Comparison of ENCODE assay signal across 18 cellular contexts in genomic region chr19:16537111-16537510, GRCh38. TPM values are rescaled to one million over a fixed set of nuclear protein-coding genes. Genes with fewer than 3 reads are reported as not detected.
DNase-seq lines count a peak whose midpoint lies in the region; ATAC-seq and TF ChIP-seq lines count a peak whose summit lies in the region.
"Had no signal": no experiment of that assay in that cellular context is flagged by ENCODE, and none has a peak within 500 bp of the region (broad histone marks: within the 10 kb centered on the region; RNA-seq: fewer than 3 reads in every experiment).

No MANE protein-coding gene starts in this region.

- no peak overlapping the region for H2BK5ac ChIP-seq in H9 (ENCODE audit: insufficient read length, low read length)

- no peaks in the 10 kb centered on the region for H4K20me1 ChIP-seq in H9 (ENCODE audit: control insufficient read depth, insufficient read depth, insufficient read length)

- H3K27ac ChIP-seq in H9 (ENCODE audit: insufficient read length, low read depth, low read length): no peak overlapping the region

- H3K79me1 ChIP-seq in H9 (ENCODE audit: insufficient read depth, low read depth, low read length, poor library complexity, severe bottlenecking): peaks cover 16% of the 10 kb centered on the region

- no peak for DNase-seq in activated naive CD8-positive, alpha-beta T cell treated with anti-CD3 and anti-CD28 coated beads, Interleukin-2, amount 10 ng/mL, durations not matched to agents 7 days and 5 days
- no peak for DNase-seq in activated naive CD8-positive, alpha-beta T cell treated with anti-CD3 and anti-CD28 coated beads, Interleukin-2, amount 50 U/mL, for 24 hours
- no peak for DNase-seq in H9
- no peak for DNase-seq in central memory CD8-positive, alpha-beta T cell (ENCODE audit: low spot score in 2 of 2)
- no peak for DNase-seq in progenitor cell of endocrine pancreas (ENCODE audit: low spot score, unreplicated experiment)
- no peak for DNase-seq in activated CD4-positive, alpha-beta T cell treated with anti-CD3 and anti-CD28 coated beads for 4 hours
- DNase-seq: BE2C, Kasumi-1, MG63, NCI-H1048, NCI-H1417 treated with DMSO at 0.1 percent for 48 hours, NCI-H187, NCI-H446 treated with DMSO at 0.1 percent for 48 hours, NCI-H526 treated with DMSO at 0.1 percent for 48 hours, OCI-M1 had no signal

- H3K23ac ChIP-seq in H9 (ENCODE audit: insufficient read length, low read depth, low read length): no peak overlapping the region

- H3K14ac ChIP-seq in H9 (ENCODE audit: insufficient read depth, low read length): no peak overlapping the region

- peaks cover 44% of the 10 kb centered on the region for H3K36me3 Mint-ChIP-seq in activated naive CD8-positive, alpha-beta T cell treated with anti-CD3 and anti-CD28 coated beads, Interleukin-2, amount 10 ng/mL, durations not matched to agents 7 days and 5 days
- peaks cover 71% of the 10 kb centered on the region for H3K36me3 Mint-ChIP-seq in activated naive CD8-positive, alpha-beta T cell treated with anti-CD3 and anti-CD28 coated beads, Interleukin-2, amount 50 U/mL, for 24 hours (ENCODE audit: low read depth)
- H3K36me3 Mint-ChIP-seq in H9 (ENCODE audit: insufficient read depth in 1 of 3, low read depth in 3 of 3) (peaks cover 55 to 92% (median 88%) of the 10 kb centered on the region in 3 experiments; a peak in 6 of 7 replicates), progenitor cell of endocrine pancreas (ENCODE audit: insufficient read depth) (peaks cover 16% of the 10 kb centered on the region)
- peaks cover 34% of the 10 kb centered on the region for H3K36me3 Mint-ChIP-seq in central memory CD8-positive, alpha-beta T cell (ENCODE audit: insufficient read depth)

- POLR2A ChIA-PET in activated naive CD8-positive, alpha-beta T cell treated with anti-CD3 and anti-CD28 coated beads, Interleukin-2, amount 10 ng/mL, durations not matched to agents 7 days and 5 days (lab: Charles Lee): interaction anchor here (1.2 kb wide), 1 partner anchor 135 kb away, joined by 3 read pairs; no protein-coding TSS in a partner anchor

- H3K27me3 ChIP-seq in H9 (ENCODE audit: insufficient read depth, low read length): no peaks in the 10 kb centered on the region
- H3K27me3 ChIP-seq: BE2C, MG63 had no signal

- H2BK120ac ChIP-seq in H9 (ENCODE audit: low read depth, low read length, poor library complexity, severe bottlenecking): no peak overlapping the region

- H3K4me2 ChIP-seq in H9 (ENCODE audit: insufficient read depth, insufficient read length, low read length): no peak overlapping the region

- no peak overlapping the region for H2AFZ ChIP-seq in H9 (ENCODE audit: low read length)

- H3K4ac ChIP-seq in H9 (ENCODE audit: low read depth, low read length): no peak overlapping the region

- H4K8ac ChIP-seq in H9 (replicated peaks; ENCODE audit: insufficient read length, low read depth, low read length): no peak overlapping the region

- no peak overlapping the region for H4K91ac ChIP-seq in H9 (ENCODE audit: insufficient read length, low read depth, low read length)

- H3K4me1 ChIP-seq in H9 (ENCODE audit: insufficient read depth, low read length): no peaks in the 10 kb centered on the region

- H3K4me1 Mint-ChIP-seq in activated naive CD8-positive, alpha-beta T cell treated with anti-CD3 and anti-CD28 coated beads, Interleukin-2, amount 10 ng/mL, durations not matched to agents 7 days and 5 days: peaks cover 23% of the 10 kb centered on the region
- peaks cover 40% of the 10 kb centered on the region for H3K4me1 Mint-ChIP-seq in activated naive CD8-positive, alpha-beta T cell treated with anti-CD3 and anti-CD28 coated beads, Interleukin-2, amount 50 U/mL, for 24 hours
- peaks cover 6 to 8% of the 10 kb centered on the region in 2 experiments for H3K4me1 Mint-ChIP-seq in H9
- H3K4me1 Mint-ChIP-seq in central memory CD8-positive, alpha-beta T cell: peaks cover 44% of the 10 kb centered on the region
- peaks cover 10% of the 10 kb centered on the region for H3K4me1 Mint-ChIP-seq in progenitor cell of endocrine pancreas (ENCODE audit: low read depth)

- no peak overlapping the region for H2AK5ac ChIP-seq in H9 (ENCODE audit: insufficient read length, low read length)

- TF ChIP-seq CTCF in H9 (conservative IDR thresholded peaks at IDR 0.05) (no peak), progenitor cell of endocrine pancreas (IDR thresholded peaks at IDR 0.05; ENCODE audit: unreplicated experiment) (no peak)

- H3K18ac ChIP-seq in H9 (ENCODE audit: insufficient read length, low read depth, low read length): no peak overlapping the region

- H3K56ac ChIP-seq in H9 (ENCODE audit: insufficient read length, low read depth, low read length): no peak overlapping the region

- no peaks in the 10 kb centered on the region for H3K9me3 ChIP-seq in H9 (ENCODE audit: control insufficient read depth, low read depth, low read length)
- H3K9me3 ChIP-seq: BE2C had no signal

- H3K9me3 Mint-ChIP-seq in activated naive CD8-positive, alpha-beta T cell treated with anti-CD3 and anti-CD28 coated beads, Interleukin-2, amount 10 ng/mL, durations not matched to agents 7 days and 5 days: no peaks in the 10 kb centered on the region
- no peaks in the 10 kb centered on the region for H3K9me3 Mint-ChIP-seq in activated naive CD8-positive, alpha-beta T cell treated with anti-CD3 and anti-CD28 coated beads, Interleukin-2, amount 50 U/mL, for 24 hours
- H3K9me3 Mint-ChIP-seq in H9: no peaks in the 10 kb centered on the region
- no peaks in the 10 kb centered on the region for H3K9me3 Mint-ChIP-seq in central memory CD8-positive, alpha-beta T cell
- H3K9me3 Mint-ChIP-seq in progenitor cell of endocrine pancreas (ENCODE audit: low read depth): no peaks in the 10 kb centered on the region

- no peaks in the 10 kb centered on the region for H3K27me3 Mint-ChIP-seq in activated naive CD8-positive, alpha-beta T cell treated with anti-CD3 and anti-CD28 coated beads, Interleukin-2, amount 10 ng/mL, durations not matched to agents 7 days and 5 days
- H3K27me3 Mint-ChIP-seq in activated naive CD8-positive, alpha-beta T cell treated with anti-CD3 and anti-CD28 coated beads, Interleukin-2, amount 50 U/mL, for 24 hours: no peaks in the 10 kb centered on the region
- H3K27me3 Mint-ChIP-seq in H9 (ENCODE audit: low read depth) (no peaks in the 10 kb centered on the region), progenitor cell of endocrine pancreas (no peaks in the 10 kb centered on the region)
- no peaks in the 10 kb centered on the region for H3K27me3 Mint-ChIP-seq in central memory CD8-positive, alpha-beta T cell

- H4K5ac ChIP-seq in H9 (ENCODE audit: insufficient read length, low read depth, low read length): no peak overlapping the region

- no CpG with 5 or more reads among the region's 13 CpGs for WGBS in H9 (ENCODE audit: extremely low coverage, insufficient read length, low lambda C conversion rate)

- peaks cover 40% of the 10 kb centered on the region; the same call in 1 of the 2 replicates for H3K79me2 ChIP-seq in H9 (ENCODE audit: insufficient read depth, low read length)

- peak overlapping the region; percentile 44 for H3K27ac Mint-ChIP-seq in activated naive CD8-positive, alpha-beta T cell treated with anti-CD3 and anti-CD28 coated beads, Interleukin-2, amount 10 ng/mL, durations not matched to agents 7 days and 5 days
- H3K27ac Mint-ChIP-seq in activated naive CD8-positive, alpha-beta T cell treated with anti-CD3 and anti-CD28 coated beads, Interleukin-2, amount 50 U/mL, for 24 hours: no peak overlapping the region
- H3K27ac Mint-ChIP-seq in H9: peak overlapping the region in 2 of 3 experiments; percentile 79 to 87; a peak in 4 of 7 replicates
- H3K27ac Mint-ChIP-seq in central memory CD8-positive, alpha-beta T cell (ENCODE audit: low read depth): peak overlapping the region; percentile 47
- H3K27ac Mint-ChIP-seq in progenitor cell of endocrine pancreas: peak overlapping the region; percentile 62

- H2BK12ac ChIP-seq in H9 (ENCODE audit: insufficient read length, low read depth, low read length): no peak overlapping the region

- H3K9ac ChIP-seq in H9 (ENCODE audit: extremely low read depth, insufficient read length, low read length): no peak overlapping the region

- H2BK20ac ChIP-seq in H9 (ENCODE audit: low read depth, low read length, poor library complexity, severe bottlenecking): no peak overlapping the region

- no peak overlapping the region for H3T11ph ChIP-seq in H9 (ENCODE audit: low read length)

- no peak for ATAC-seq in activated naive CD8-positive, alpha-beta T cell treated with anti-CD3 and anti-CD28 coated beads, Interleukin-2, amount 10 ng/mL, durations not matched to agents 7 days and 5 days (ENCODE audit: low read depth)
- ATAC-seq in activated naive CD8-positive, alpha-beta T cell treated with anti-CD3 and anti-CD28 coated beads, Interleukin-2, amount 50 U/mL, for 24 hours: no peak
- ATAC-seq in central memory CD8-positive, alpha-beta T cell (replicated peaks; ENCODE audit: extremely low read depth, poor library complexity, severe bottlenecking): no peak
- no peak for ATAC-seq in HG03520 (IDR thresholded peaks at IDR 0.05; ENCODE audit: unreplicated experiment)
- ATAC-seq: Right ventricle myocardium inferior had no signal

- peaks cover 7% of the 10 kb centered on the region for H3K23me2 ChIP-seq in H9 (ENCODE audit: insufficient read length, low read depth, low read length, poor library complexity, severe bottlenecking)

- H2BK15ac ChIP-seq in H9 (ENCODE audit: low read depth, low read length): no peak overlapping the region

- no peak overlapping the region for H3K4me3 Mint-ChIP-seq in activated naive CD8-positive, alpha-beta T cell treated with anti-CD3 and anti-CD28 coated beads, Interleukin-2, amount 10 ng/mL, durations not matched to agents 7 days and 5 days
- no peak overlapping the region for H3K4me3 Mint-ChIP-seq in activated naive CD8-positive, alpha-beta T cell treated with anti-CD3 and anti-CD28 coated beads, Interleukin-2, amount 50 U/mL, for 24 hours
- no peak overlapping the region for H3K4me3 Mint-ChIP-seq in H9
- H3K4me3 Mint-ChIP-seq in central memory CD8-positive, alpha-beta T cell: peak overlapping the region; percentile 1
- no peak overlapping the region for H3K4me3 Mint-ChIP-seq in progenitor cell of endocrine pancreas (ENCODE audit: low read depth)

RNA-seq across cellular contexts. Expression of gene CHERP, which starts 5.1 kb away (rescaled TPM):
- 10 to 100 TPM; 65.5 to 67.0 TPM for total RNA-seq in activated naive CD8-positive, alpha-beta T cell treated with anti-CD3 and anti-CD28 coated beads, Interleukin-2, amount 10 ng/mL, durations not matched to agents 7 days and 5 days
- total RNA-seq in H9 (2021) (92.2 and 101 TPM in 2 replicates), progenitor cell of endocrine pancreas (74.6 and 76.4 TPM in 2 replicates)

RNA-seq across cellular contexts. Expression of gene SLC35E1, which starts 35.1 kb away (rescaled TPM):
- 10 to 100 TPM; 43.4 to 44.5 TPM for total RNA-seq in activated naive CD8-positive, alpha-beta T cell treated with anti-CD3 and anti-CD28 coated beads, Interleukin-2, amount 10 ng/mL, durations not matched to agents 7 days and 5 days
- total RNA-seq in H9 (2021): 34.0 and 35.8 TPM in 2 replicates
- total RNA-seq in progenitor cell of endocrine pancreas: 48.5 and 49.1 TPM in 2 replicates

RNA-seq across cellular contexts. Expression of gene C19orf44, which starts 40.9 kb away (rescaled TPM):
- 1 to 10 TPM; 3.0 to 3.3 TPM for total RNA-seq in activated naive CD8-positive, alpha-beta T cell treated with anti-CD3 and anti-CD28 coated beads, Interleukin-2, amount 10 ng/mL, durations not matched to agents 7 days and 5 days
- total RNA-seq in H9 (2021): 5.7 and 6.4 TPM in 2 replicates
- 11.5 and 12.3 TPM in 2 replicates for total RNA-seq in progenitor cell of endocrine pancreas

RNA-seq across cellular contexts. Expression of gene CALR3, which starts 41.1 kb away (rescaled TPM):
- total RNA-seq in activated naive CD8-positive, alpha-beta T cell treated with anti-CD3 and anti-CD28 coated beads, Interleukin-2, amount 10 ng/mL, durations not matched to agents 7 days and 5 days: not detected
- total RNA-seq in H9 (2021) (0.44 and 0.53 TPM in 2 replicates), progenitor cell of endocrine pancreas (not detected in 2 replicates)
- total RNA-seq: A673, Right ventricle myocardium inferior had no signal
